35 cellular contexts compared by ENCODE assay signal in genomic region chr15:35689266-35689665, GRCh38.
"Had no signal": no experiment of that assay in that cellular context is flagged by ENCODE, and none has a peak within 500 bp of the region (broad histone marks: within the 10 kb centered on the region; RNA-seq: fewer than 3 reads in every experiment).

No MANE protein-coding gene starts in this region.

- H3K4me1 Mint-ChIP-seq: activated CD4-positive, alpha-beta T cell treated with anti-CD3 and anti-CD28 coated beads for 36 hours; activated CD4-positive, alpha-beta T cell treated with anti-CD3 and anti-CD28 coated beads, Interleukin-2, amount 10 ng/mL, durations not matched to agents 24 days and 14 days; activated CD8-positive, alpha-beta memory T cell treated with anti-CD3 and anti-CD28 coated beads, Interleukin-2, amount 10 ng/mL, durations not matched to agents 7 days and 5 days; central memory CD8-positive, alpha-beta T cell; T-cell; T-helper 17 cell had no signal

- H3K27ac Mint-ChIP-seq: activated CD4-positive, alpha-beta memory T cell treated with anti-CD3 and anti-CD28 coated beads for 36 hours; activated CD4-positive, alpha-beta T cell treated with anti-CD3 and anti-CD28 coated beads for 36 hours; activated CD4-positive, alpha-beta T cell treated with anti-CD3 and anti-CD28 coated beads, Interleukin-2, amount 10 ng/mL, durations not matched to agents 24 days and 14 days; activated CD8-positive, alpha-beta memory T cell treated with anti-CD3 and anti-CD28 coated beads, Interleukin-2, amount 10 ng/mL, durations not matched to agents 7 days and 5 days; activated CD8-positive, alpha-beta T cell treated with anti-CD3 and anti-CD28 coated beads, Interleukin-2, amount 10 ng/mL, durations not matched to agents 7 days and 5 days; activated naive CD8-positive, alpha-beta T cell; activated T-helper 1 cell treated with anti-CD3 and anti-CD28 coated beads, Interleukin-12 subunit alpha, Interleukin-12 subunit beta, Interleukin-2, Interleukin-4 antibody, amounts not matched to agents 30 ng/mL and 10 ng/mL and 1 ng/mL, durations not matched to agents 14 hours and 24 hours and 36 hours; activated T-helper 2 cell treated with anti-CD3 and anti-CD28 coated beads, Interferon-gamma antibody, Interleukin-2, Interleukin-4, amounts not matched to agents 10 μg/mL and 5 μg/mL and 100 μg/mL, durations not matched to agents 14 hours and 24 hours and 36 hours; effector memory CD8-positive, alpha-beta T cell; T-cell; T-helper 17 cell; T-helper 2 cell treated with Interferon-gamma antibody and Interleukin-4, amounts not matched to agents 5 μg/mL and 100 μg/mL, for 36 hours had no signal

- DNase-seq: activated CD4-positive, alpha-beta memory T cell treated with anti-CD3 and anti-CD28 coated beads for 36 hours; activated CD4-positive, alpha-beta T cell treated with anti-CD3 and anti-CD28 coated beads for 36 hours; activated CD4-positive, alpha-beta T cell treated with anti-CD3 and anti-CD28 coated beads, Interleukin-2, amount 10 ng/mL, durations not matched to agents 24 days and 14 days; activated CD4-positive, CD25-positive, alpha-beta regulatory T cell; activated CD4-positive, CD25-positive, alpha-beta regulatory T cell treated with anti-CD3 and anti-CD28 coated beads, Interleukin-2, amount 50 U/mL, for 72 hours; activated CD8-positive, alpha-beta memory T cell treated with anti-CD3 and anti-CD28 coated beads, Interleukin-2, amount 10 ng/mL, durations not matched to agents 7 days and 5 days; activated CD8-positive, alpha-beta memory T cell treated with anti-CD3 and anti-CD28 coated beads, Interleukin-2, amount 50 U/mL, for 4 hours; activated CD8-positive, alpha-beta T cell treated with anti-CD3 and anti-CD28 coated beads, Interleukin-2, amount 10 ng/mL, durations not matched to agents 7 days and 5 days; activated effector memory CD4-positive, alpha-beta T cell treated with anti-CD3 and anti-CD28 coated beads, Interleukin-2, amount 50 U/mL, for 16 hours; activated naive CD4-positive, alpha-beta T cell treated with anti-CD3 and anti-CD28 coated beads, Interleukin-2, amount 50 U/mL, for 16 hours; activated T-cell treated with anti-CD3 and anti-CD28 coated beads, Interleukin-2, amount 50 U/mL, for 1 hour; activated T-cell treated with anti-CD3 and anti-CD28 coated beads, Interleukin-2, amount 50 U/mL, for 48 hours; amniotic stem cell; anterior cingulate cortex; cortex of kidney; dermis blood vessel endothelial cell; effector CD4-positive, alpha-beta T cell; effector memory CD8-positive, alpha-beta T cell; erythroblast; foreskin keratinocyte; gastrocnemius medialis; glutamatergic neuron; SW 1271; T-cell; T-helper 17 cell; T1000 had no signal

- H3K4me3 ChIP-seq: esophagus muscularis mucosa, gastrocnemius medialis had no signal

- H3K27ac ChIP-seq: foreskin keratinocyte had no signal

- ATAC-seq: activated CD4-positive, alpha-beta T cell treated with anti-CD3 and anti-CD28 coated beads for 36 hours; activated CD8-positive, alpha-beta memory T cell treated with anti-CD3 and anti-CD28 coated beads, Interleukin-2, amount 10 ng/mL, durations not matched to agents 7 days and 5 days; activated CD8-positive, alpha-beta T cell treated with anti-CD3 and anti-CD28 coated beads, Interleukin-2, amount 10 ng/mL, durations not matched to agents 7 days and 5 days; effector memory CD8-positive, alpha-beta T cell; foreskin keratinocyte; gastrocnemius medialis; T-cell; T-helper 17 cell had no signal

- H3K36me3 ChIP-seq: esophagus muscularis mucosa, gastrocnemius medialis had no signal

- H3K9me3 ChIP-seq: esophagus muscularis mucosa, gastrocnemius medialis had no signal

- H3K27me3 ChIP-seq: esophagus muscularis mucosa, foreskin keratinocyte, gastrocnemius medialis had no signal

- H3K9me3 Mint-ChIP-seq: activated CD4-positive, alpha-beta memory T cell treated with anti-CD3 and anti-CD28 coated beads for 36 hours; activated CD4-positive, alpha-beta T cell treated with anti-CD3 and anti-CD28 coated beads, Interleukin-2, amount 10 ng/mL, durations not matched to agents 24 days and 14 days; activated T-helper 1 cell treated with anti-CD3 and anti-CD28 coated beads, Interleukin-12 subunit alpha, Interleukin-12 subunit beta, Interleukin-2, Interleukin-4 antibody, amounts not matched to agents 30 ng/mL and 10 ng/mL and 1 ng/mL, durations not matched to agents 14 hours and 24 hours and 36 hours; activated T-helper 2 cell treated with anti-CD3 and anti-CD28 coated beads, Interferon-gamma antibody, Interleukin-2, Interleukin-4, amounts not matched to agents 10 μg/mL and 5 μg/mL and 100 μg/mL, durations not matched to agents 14 hours and 24 hours and 36 hours; brain; central memory CD8-positive, alpha-beta T cell; T-cell; T-helper 2 cell treated with Interferon-gamma antibody and Interleukin-4, amounts not matched to agents 5 μg/mL and 100 μg/mL, for 36 hours had no signal

- H3K4me3 Mint-ChIP-seq: activated CD4-positive, alpha-beta memory T cell treated with anti-CD3 and anti-CD28 coated beads for 36 hours; activated CD4-positive, alpha-beta T cell treated with anti-CD3 and anti-CD28 coated beads for 36 hours; activated CD4-positive, alpha-beta T cell treated with anti-CD3 and anti-CD28 coated beads, Interleukin-2, amount 10 ng/mL, durations not matched to agents 24 days and 14 days; activated CD8-positive, alpha-beta memory T cell treated with anti-CD3 and anti-CD28 coated beads, Interleukin-2, amount 10 ng/mL, durations not matched to agents 7 days and 5 days; activated CD8-positive, alpha-beta T cell treated with anti-CD3 and anti-CD28 coated beads, Interleukin-2, amount 10 ng/mL, durations not matched to agents 7 days and 5 days; activated naive CD8-positive, alpha-beta T cell; activated T-helper 1 cell treated with anti-CD3 and anti-CD28 coated beads, Interleukin-12 subunit alpha, Interleukin-12 subunit beta, Interleukin-2, Interleukin-4 antibody, amounts not matched to agents 30 ng/mL and 10 ng/mL and 1 ng/mL, durations not matched to agents 14 hours and 24 hours and 36 hours; central memory CD8-positive, alpha-beta T cell; effector memory CD8-positive, alpha-beta T cell; T-cell; T-helper 17 cell; T-helper 2 cell treated with Interferon-gamma antibody and Interleukin-4, amounts not matched to agents 5 μg/mL and 100 μg/mL, for 36 hours had no signal

- H3K36me3 Mint-ChIP-seq: activated CD4-positive, alpha-beta memory T cell treated with anti-CD3 and anti-CD28 coated beads for 36 hours; activated CD8-positive, alpha-beta memory T cell treated with anti-CD3 and anti-CD28 coated beads, Interleukin-2, amount 10 ng/mL, durations not matched to agents 7 days and 5 days; activated naive CD8-positive, alpha-beta T cell; brain; T-cell had no signal

- FAIRE-seq: bronchial epithelial cell, colon had no signal
